17 cellular contexts compared by ENCODE assay signal in the genomic region with DNA sequence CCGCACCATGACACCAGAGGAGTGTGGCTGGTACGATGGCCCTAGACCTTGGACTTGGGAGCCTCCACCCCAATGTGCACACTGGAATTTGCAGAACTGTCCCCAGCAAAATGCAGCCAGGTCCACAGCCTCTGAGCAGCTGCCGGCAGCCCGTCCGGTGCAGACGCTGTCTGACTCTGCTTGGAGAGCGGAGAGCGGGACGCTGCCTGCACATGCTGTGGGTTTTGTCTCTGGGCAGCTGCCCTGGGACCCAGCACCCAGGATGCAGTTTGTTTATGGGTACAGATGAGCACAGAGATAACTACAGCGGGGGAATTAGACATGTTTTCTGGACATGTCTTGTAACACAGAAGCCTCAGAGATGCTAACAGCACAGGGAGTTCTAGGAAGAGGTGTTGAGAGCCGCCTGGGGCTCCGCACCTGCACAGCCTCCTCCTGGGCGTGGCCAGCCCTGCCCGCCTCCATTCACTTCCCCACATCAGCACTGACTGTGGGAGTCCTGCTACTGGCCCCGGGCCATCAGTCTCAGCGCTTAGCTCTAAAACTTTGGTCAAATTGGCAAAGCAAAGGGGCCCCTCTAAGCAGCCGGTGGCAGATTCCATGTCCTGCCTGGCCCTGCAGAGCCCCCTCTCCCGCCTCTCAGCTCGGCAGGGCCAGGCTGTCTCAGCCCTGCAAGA.
DNase-seq lines count a peak whose midpoint lies in the region; ATAC-seq and TF ChIP-seq lines count a peak whose summit lies in the region.
"Had no signal": no experiment of that assay in that cellular context is flagged by ENCODE, and none has a peak within 500 bp of the region (broad histone marks: within the 10 kb centered on the region; RNA-seq: fewer than 3 reads in every experiment).

No MANE protein-coding gene starts in this region.

- no peak overlapping the region for H3K27ac ChIP-seq in breast epithelium
- H3K27ac ChIP-seq in esophagus muscularis mucosa (replicated peaks in 1 of 4) = no peak overlapping the region
- H3K27ac ChIP-seq: A549, HL-60 had no signal

- no peaks in the 10 kb centered on the region for H3K36me3 Mint-ChIP-seq in MCF 10A (ENCODE audit: insufficient read depth, unreplicated experiment)
- H3K36me3 Mint-ChIP-seq in stimulated activated memory B cell treated with anti-CD40 and anti-IgM and Interleukin-4, amounts not matched to agents 10 μg/mL and 1 μg/mL and 100 μg/mL, for 72 hours = no peaks in the 10 kb centered on the region
- no peaks in the 10 kb centered on the region for H3K36me3 Mint-ChIP-seq in activated CD8-positive, alpha-beta T cell treated with anti-CD3 and anti-CD28 coated beads, Interleukin-2, amount 10 ng/mL, durations not matched to agents 7 days and 5 days (ENCODE audit: low read depth)
- H3K36me3 Mint-ChIP-seq: CD14-positive monocyte, IgD-negative memory B cell had no signal

- H3K27me3 Mint-ChIP-seq in MCF 10A (ENCODE audit: insufficient read depth, unreplicated experiment) = no peaks in the 10 kb centered on the region
- no peaks in the 10 kb centered on the region for H3K27me3 Mint-ChIP-seq in stimulated activated memory B cell treated with anti-CD40 and anti-IgM and Interleukin-4, amounts not matched to agents 10 μg/mL and 1 μg/mL and 100 μg/mL, for 72 hours
- H3K27me3 Mint-ChIP-seq in activated CD8-positive, alpha-beta T cell treated with anti-CD3 and anti-CD28 coated beads, Interleukin-2, amount 10 ng/mL, durations not matched to agents 7 days and 5 days (ENCODE audit: low read depth) = no peaks in the 10 kb centered on the region
- H3K27me3 Mint-ChIP-seq: IgD-negative memory B cell had no signal

- 68% methylated on average over 10 of the region's 19 CpGs for WGBS in esophagus muscularis mucosa

- no peak overlapping the region for H3K4me3 Mint-ChIP-seq in MCF 10A (ENCODE audit: unreplicated experiment)
- H3K4me3 Mint-ChIP-seq in stimulated activated memory B cell treated with anti-CD40 and anti-IgM and Interleukin-4, amounts not matched to agents 10 μg/mL and 1 μg/mL and 100 μg/mL, for 72 hours = no peak overlapping the region
- no peak overlapping the region for H3K4me3 Mint-ChIP-seq in activated CD8-positive, alpha-beta T cell treated with anti-CD3 and anti-CD28 coated beads, Interleukin-2, amount 10 ng/mL, durations not matched to agents 7 days and 5 days
- H3K4me3 Mint-ChIP-seq: CD14-positive monocyte, IgD-negative memory B cell had no signal

- CTCF ChIA-PET in MCF 10A (lab: Yijun Ruan, JAX) = interaction anchor here (0.7 to 0.9 kb wide), 2 partner anchors 12 to 15 kb away, joined by 3 to 4 read pairs; no protein-coding TSS in a partner anchor
- CTCF ChIA-PET in activated CD8-positive, alpha-beta T cell treated with anti-CD3 and anti-CD28 coated beads, Interleukin-2, amount 10 ng/mL, durations not matched to agents 7 days and 5 days (lab: Charles Lee) = no interaction called here

- H3K4me1 Mint-ChIP-seq in MCF 10A (ENCODE audit: insufficient read depth, unreplicated experiment) = peaks cover 11% of the 10 kb centered on the region
- no peaks in the 10 kb centered on the region for H3K4me1 Mint-ChIP-seq in stimulated activated memory B cell treated with anti-CD40 and anti-IgM and Interleukin-4, amounts not matched to agents 10 μg/mL and 1 μg/mL and 100 μg/mL, for 72 hours
- H3K4me1 Mint-ChIP-seq in activated CD8-positive, alpha-beta T cell treated with anti-CD3 and anti-CD28 coated beads, Interleukin-2, amount 10 ng/mL, durations not matched to agents 7 days and 5 days (ENCODE audit: low read depth) = no peaks in the 10 kb centered on the region
- H3K4me1 Mint-ChIP-seq: CD14-positive monocyte, IgD-negative memory B cell had no signal

- TF ChIP-seq CTCF in MCF 10A (IDR thresholded peaks at IDR 0.05; ENCODE audit: unreplicated experiment) (no peak), breast epithelium (IDR thresholded peaks at IDR 0.05) (no peak), esophagus muscularis mucosa (IDR thresholded peaks at IDR 0.05) (no peak)

- H3K4me1 ChIP-seq in breast epithelium (no peaks in the 10 kb centered on the region), esophagus muscularis mucosa (no peaks in the 10 kb centered on the region)
- H3K4me1 ChIP-seq: A549 had no signal

- TF ChIP-seq POLR2A in breast epithelium (IDR thresholded peaks at IDR 0.05) (no peak), esophagus muscularis mucosa (IDR thresholded peaks at IDR 0.05; ENCODE audit: low read depth) (no peak)

- peaks cover 6% of the 10 kb centered on the region for H3K9me3 Mint-ChIP-seq in MCF 10A (ENCODE audit: unreplicated experiment)
- peaks cover 4% of the 10 kb centered on the region for H3K9me3 Mint-ChIP-seq in stimulated activated memory B cell treated with anti-CD40 and anti-IgM and Interleukin-4, amounts not matched to agents 10 μg/mL and 1 μg/mL and 100 μg/mL, for 72 hours
- H3K9me3 Mint-ChIP-seq in activated CD8-positive, alpha-beta T cell treated with anti-CD3 and anti-CD28 coated beads, Interleukin-2, amount 10 ng/mL, durations not matched to agents 7 days and 5 days (ENCODE audit: insufficient read depth) = no peaks in the 10 kb centered on the region
- H3K9me3 Mint-ChIP-seq: IgD-negative memory B cell had no signal

- POLR2A ChIA-PET in MCF 10A (lab: Yijun Ruan, JAX) = interaction anchor here (0.7 to 1.0 kb wide), 2 partner anchors 12 to 19 kb away, joined by 3 read pairs; no protein-coding TSS in a partner anchor
- POLR2A ChIA-PET in activated CD8-positive, alpha-beta T cell treated with anti-CD3 and anti-CD28 coated beads, Interleukin-2, amount 10 ng/mL, durations not matched to agents 7 days and 5 days (lab: Charles Lee) = no interaction called here

- ATAC-seq in stimulated activated memory B cell treated with anti-CD40 and anti-IgM and Interleukin-4, amounts not matched to agents 10 μg/mL and 1 μg/mL and 100 μg/mL, for 72 hours = peak; percentile 12
- ATAC-seq in activated CD8-positive, alpha-beta T cell treated with anti-CD3 and anti-CD28 coated beads, Interleukin-2, amount 10 ng/mL, durations not matched to agents 7 days and 5 days = no peak
- no peak for ATAC-seq in GM18907 (IDR thresholded peaks at IDR 0.05; ENCODE audit: unreplicated experiment)
- ATAC-seq: A549, PC-3 had no signal

- H3K27ac Mint-ChIP-seq in MCF 10A (ENCODE audit: low read depth, unreplicated experiment) = no peak overlapping the region
- H3K27ac Mint-ChIP-seq in stimulated activated memory B cell treated with anti-CD40 and anti-IgM and Interleukin-4, amounts not matched to agents 10 μg/mL and 1 μg/mL and 100 μg/mL, for 72 hours = no peak overlapping the region
- no peak overlapping the region for H3K27ac Mint-ChIP-seq in activated CD8-positive, alpha-beta T cell treated with anti-CD3 and anti-CD28 coated beads, Interleukin-2, amount 10 ng/mL, durations not matched to agents 7 days and 5 days
- H3K27ac Mint-ChIP-seq: CD14-positive monocyte, IgD-negative memory B cell had no signal

- H3K9me3 ChIP-seq in breast epithelium = no peaks in the 10 kb centered on the region
- H3K9me3 ChIP-seq in esophagus muscularis mucosa = peaks cover 0 to 2% (median 0%) of the 10 kb centered on the region in 4 donors
- H3K9me3 ChIP-seq: A549 had no signal

- H3K36me3 ChIP-seq in breast epithelium (no peaks in the 10 kb centered on the region), esophagus muscularis mucosa (no peaks in the 10 kb centered on the region)

- intact Hi-C loops in MCF 10A (cut with micrococcal nuclease) (no loop called here), breast epithelium (cut with DNase I; ENCODE audit: low total_unique reads) (no loop called here), esophagus muscularis mucosa (cut with DNase I) (no loop called here)

- peak; percentile 24 for DNase-seq in MCF 10A (ENCODE audit: unreplicated experiment)
- no peak for DNase-seq in breast epithelium (ENCODE audit: low spot score in 2 of 2)
- peak; percentile 12 for DNase-seq in NCI-H526 treated with DMSO at 0.1 percent for 48 hours (lab: John Stamatoyannopoulos, UW)
- peak; percentile 87 for DNase-seq in esophagus muscularis mucosa (ENCODE audit: extremely low spot score)
- DNase-seq in activated CD8-positive, alpha-beta T cell treated with anti-CD3 and anti-CD28 coated beads, Interleukin-2, amount 10 ng/mL, durations not matched to agents 7 days and 5 days = no peak
- no peak for DNase-seq in NCI-H1092 (lab: John Stamatoyannopoulos, UW)
- DNase-seq: DMS 273 treated with DMSO at 0.1 percent for 48 hours, NCI-H2029, NCI-H226, NCI-H82, PC-3 had no signal

- no TSS peak for BruUV-seq in MCF 10A (replicated peaks; lab: Mats Ljungman, UMichigan)

- peak overlapping the region in 1 of 3 donors; percentile 37 for H3K4me3 ChIP-seq in breast epithelium
- no peak overlapping the region for H3K4me3 ChIP-seq in esophagus muscularis mucosa
- H3K4me3 ChIP-seq: A549 had no signal

- TF ChIP-seq EP300 in esophagus muscularis mucosa (IDR thresholded peaks at IDR 0.05) = no peak

- H3K27me3 ChIP-seq in breast epithelium (peaks cover 0 to 13% of the 10 kb centered on the region in 2 donors), esophagus muscularis mucosa (peaks cover 0 to 36% (median 0%) of the 10 kb centered on the region in 4 donors)

Comparison
In these comparisons a context has a peak if more than half of its experiments do, and no peak if none do; other contexts are left out.
1. DNase-seq: peak in MCF 10A (single experiment), NCI-H526 treated with DMSO at 0.1 percent for 48 hours (single experiment) and esophagus muscularis mucosa (single experiment); none in breast epithelium (0 of 2), activated CD8-positive, alpha-beta T cell treated with anti-CD3 and anti-CD28 coated beads, Interleukin-2, amount 10 ng/mL, durations not matched to agents 7 days and 5 days (single experiment) and NCI-H1092 (single experiment).